In the genomic region with DNA sequence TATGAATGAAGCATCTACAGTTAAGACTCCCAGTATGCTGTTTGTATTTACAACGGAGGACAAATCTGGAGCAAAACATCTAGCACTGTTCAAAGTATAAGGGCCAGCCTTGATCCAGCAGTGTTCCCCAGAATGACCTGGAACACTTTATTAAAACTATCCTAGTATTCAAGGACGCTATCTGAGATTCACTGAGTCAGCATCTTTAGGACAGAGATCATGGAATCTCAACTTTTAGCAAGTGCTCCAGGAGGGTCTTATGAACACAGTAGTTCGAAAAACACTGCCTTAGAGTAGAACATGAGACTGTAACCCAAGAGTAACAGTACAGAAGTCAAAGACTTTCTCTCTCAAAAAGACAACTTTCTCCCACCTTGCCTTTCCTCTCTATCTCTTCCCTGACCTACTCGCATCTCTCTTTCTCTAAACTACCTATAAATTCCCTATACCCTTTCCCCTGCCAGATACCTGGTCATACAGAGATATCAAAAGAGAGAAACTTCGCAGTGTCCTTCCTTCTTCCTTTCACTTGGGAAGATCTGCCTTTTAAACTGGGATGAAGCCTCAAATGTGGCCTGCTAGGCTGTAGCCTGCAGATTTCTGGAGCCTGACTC, we compare ENCODE assay signal across 2 cellular contexts.
TF ChIP-seq lines count a peak whose summit lies in the region.

No MANE protein-coding gene starts in this region.

TF ChIP-seq in HEK293, 187 proteins besides CTCF, POLR2A, EP300 and RAD21:
- TF ChIP-seq PRDM1 (tag by site-specific recombination; IDR thresholded peaks at IDR 0.05) (peak; percentile 96), AEBP2 (tag by site-specific recombination; IDR thresholded peaks at IDR 0.05; ENCODE audit: borderline replicate concordance) (no peak)
TF ChIP-seq in HEK293: peak in this region for 1.

TF ChIP-seq in K562, 482 proteins besides CTCF, POLR2A, EP300 and RAD21:
- TF ChIP-seq WHSC1 (IDR thresholded peaks at IDR 0.05; ENCODE audit: low read length) = no peak
- no peak for TF ChIP-seq ZC3H4 (CRISPR knock-in tag; IDR thresholded peaks at IDR 0.05; ENCODE audit: borderline replicate concordance)
- TF ChIP-seq, protein P1, sequence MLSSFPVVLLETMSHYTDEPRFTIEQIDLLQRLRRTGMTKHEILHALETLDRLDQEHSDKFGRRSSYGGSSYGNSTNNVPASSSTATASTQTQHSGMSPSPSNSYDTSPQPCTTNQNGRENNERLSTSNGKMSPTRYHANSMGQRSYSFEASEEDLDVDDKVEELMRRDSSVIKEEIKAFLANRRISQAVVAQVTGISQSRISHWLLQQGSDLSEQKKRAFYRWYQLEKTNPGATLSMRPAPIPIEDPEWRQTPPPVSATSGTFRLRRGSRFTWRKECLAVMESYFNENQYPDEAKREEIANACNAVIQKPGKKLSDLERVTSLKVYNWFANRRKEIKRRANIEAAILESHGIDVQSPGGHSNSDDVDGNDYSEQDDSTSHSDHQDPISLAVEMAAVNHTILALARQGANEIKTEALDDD (IDR thresholded peaks at IDR 0.05) = no peak
- peak; percentile 91 for TF ChIP-seq MAFK (IDR thresholded peaks at IDR 0.05; ENCODE audit: low read length)
- TF ChIP-seq NR4A1 (CRISPR knock-in tag; IDR thresholded peaks at IDR 0.05) = no peak
- TF ChIP-seq NR4A1 (tag; IDR thresholded peaks at IDR 0.05) = no peak
- no peak for TF ChIP-seq ZNF780A (CRISPR knock-in tag; IDR thresholded peaks at IDR 0.05)
- no peak for TF ChIP-seq SMARCE1 (IDR thresholded peaks at IDR 0.05)
- peak; percentile 92 for TF ChIP-seq MAFF (IDR thresholded peaks at IDR 0.05; ENCODE audit: low read length)
- no peak for TF ChIP-seq SOX6 (IDR thresholded peaks at IDR 0.05)
- TF ChIP-seq MYNN (IDR thresholded peaks at IDR 0.05) = no peak
- TF ChIP-seq MYNN (CRISPR knock-in tag; IDR thresholded peaks at IDR 0.05) = no peak
- TF ChIP-seq ZBTB17 (CRISPR knock-in tag; IDR thresholded peaks at IDR 0.05) = no peak
- TF ChIP-seq ZNF551 (CRISPR knock-in tag; IDR thresholded peaks at IDR 0.05) = no peak
- no peak for TF ChIP-seq ZNF639 (CRISPR knock-in tag; conservative IDR thresholded peaks at IDR 0.05 in 1 of 2, IDR thresholded peaks at IDR 0.05 in 1 of 2)
- no peak for TF ChIP-seq XRCC3 (IDR thresholded peaks at IDR 0.05)
- peak; percentile 83 for TF ChIP-seq MAFG (tag; conservative IDR thresholded peaks at IDR 0.05)
- TF ChIP-seq SAFB (IDR thresholded peaks at IDR 0.05; ENCODE audit: borderline replicate concordance, low read depth, low read length) = no peak
- TF ChIP-seq RERE (CRISPR knock-in tag; IDR thresholded peaks at IDR 0.05; ENCODE audit: borderline replicate concordance) = no peak
- TF ChIP-seq C11orf30 (IDR thresholded peaks at IDR 0.05; ENCODE audit: low read depth) = peak; percentile 89
- peak; percentile 93 for TF ChIP-seq ZNF316 (IDR thresholded peaks at IDR 0.05)
- TF ChIP-seq SMAD2 (IDR thresholded peaks at IDR 0.05; ENCODE audit: low read depth, low read length) = no peak
- TF ChIP-seq ZNF584 (CRISPR knock-in tag; IDR thresholded peaks at IDR 0.05; ENCODE audit: low read depth) = no peak
